ENCODE assay signal across 14 cellular contexts in genomic region chr17:19269102-19269501, GRCh38. TPM values are rescaled to one million over a fixed set of nuclear protein-coding genes. Genes with fewer than 3 reads are reported as not detected.
DNase-seq lines count a peak whose midpoint lies in the region; ATAC-seq, FAIRE-seq and TF ChIP-seq lines count a peak whose summit lies in the region.
"Had no signal": no experiment of that assay in that cellular context is flagged by ENCODE, and none has a peak within 500 bp of the region (broad histone marks: within the 10 kb centered on the region; RNA-seq: fewer than 3 reads in every experiment).

No MANE protein-coding gene starts in this region.

- H3K4me1 ChIP-seq in PC-3 (ENCODE audit: insufficient read depth, low read length) (0 out of 2 replicates have a peak, but pooled peaks cover 10% of the 10 kb centered on the region), gastrocnemius medialis (peaks cover 80 to 83% of the 10 kb centered on the region in 2 donors)

- intact Hi-C loops in PC-3 (cut with micrococcal nuclease), result no loop called here
- intact Hi-C loops in gastrocnemius medialis (cut with DNase I; ENCODE audit: low total_unique reads), result no loop called here

- H3K4me2 ChIP-seq in PC-3 (ENCODE audit: low read length), result no peak overlapping the region

- CTCF ChIA-PET in PC-3 (lab: Charles Lee), result no interaction called here

- POLR2A ChIA-PET in PC-3 (lab: Charles Lee; ENCODE audit: unreplicated experiment), result no interaction called here

- FAIRE-seq in GM12891 (lab: Jason Lieb, UNC), result peak; percentile 74
- FAIRE-seq: GM12892 had no signal

- no peak overlapping the region for H3K9ac ChIP-seq in PC-3 (ENCODE audit: low read length)

- peaks cover 23% of the 10 kb centered on the region; the same call in 1 of the 2 replicates for H4K20me1 ChIP-seq in PC-3 (ENCODE audit: low read length)

- TF ChIP-seq CTCF in PC-3 (conservative IDR thresholded peaks at IDR 0.05; ENCODE audit: low read depth, low read length) (no peak), gastrocnemius medialis (IDR thresholded peaks at IDR 0.05 in 4 of 5, conservative IDR thresholded peaks at IDR 0.05 in 1 of 5) (no peak)

- H3K4me3 ChIP-seq in PC-3 (ENCODE audit: low read length) (no peak overlapping the region), gastrocnemius medialis (no peak overlapping the region)
- H3K4me3 ChIP-seq: testis had no signal

- H3K36me3 ChIP-seq in PC-3 (ENCODE audit: low read depth, low read length) (no peaks in the 10 kb centered on the region; the same call in 1 of the 2 replicates), gastrocnemius medialis (no peaks in the 10 kb centered on the region)

- DNase-seq in GM12891 (ENCODE audit: insufficient read length, low spot score) (no peak), PC-3 (no peak), gastrocnemius medialis (no peak), DMS153 (lab: John Stamatoyannopoulos, UW) (no peak)
- no peak for DNase-seq in activated CD4-positive, CD25-positive, alpha-beta regulatory T cell (lab: John Stamatoyannopoulos, UW)
- DNase-seq: activated effector memory CD4-positive, alpha-beta T cell treated with anti-CD3 and anti-CD28 coated beads, Interleukin-2, amount 50 U/mL, for 16 hours; CD4-positive, CD25-positive, alpha-beta regulatory T cell; effector CD8-positive, alpha-beta T cell; NCI-H226; testis had no signal

- H3K79me2 ChIP-seq in PC-3 (ENCODE audit: low read length), result peaks cover 74% of the 10 kb centered on the region

- no peaks in the 10 kb centered on the region for H3K27me3 ChIP-seq in PC-3 (ENCODE audit: low read length)
- H3K27me3 ChIP-seq in layer of hippocampus (ENCODE audit: control insufficient read depth, insufficient read depth, low read length), result no peaks in the 10 kb centered on the region
- no peaks in the 10 kb centered on the region for H3K27me3 ChIP-seq in gastrocnemius medialis
- H3K27me3 ChIP-seq: testis had no signal

- H3K9me3 ChIP-seq in PC-3 (ENCODE audit: low read length), result no peaks in the 10 kb centered on the region
- H3K9me3 ChIP-seq in gastrocnemius medialis, result no peaks in the 10 kb centered on the region
- H3K9me3 ChIP-seq: testis had no signal

- H3K9me2 ChIP-seq in PC-3 (replicated peaks; ENCODE audit: low read length), result no peaks in the 10 kb centered on the region

- BruUV-seq in PC-3 (replicated peaks; lab: Mats Ljungman, UMichigan), result no TSS peak

- TF ChIP-seq POLR2A in GM12891 (IDR thresholded peaks at IDR 0.05; ENCODE audit: low read depth, low read length), result no peak
- TF ChIP-seq POLR2A in gastrocnemius medialis (IDR thresholded peaks at IDR 0.05), result no peak

- no peaks in the 10 kb centered on the region for H3F3A ChIP-seq in PC-3 (ENCODE audit: low read length, unreplicated experiment)

- H3K27ac ChIP-seq in PC-3 (ENCODE audit: low read length), result no peak overlapping the region
- peak overlapping the region; percentile 72 for H3K27ac ChIP-seq in layer of hippocampus (ENCODE audit: low read depth, low read length)
- peak overlapping the region; percentile 27 to 61 (median 48) for H3K27ac ChIP-seq in gastrocnemius medialis

- ATAC-seq in PC-3 (peak; percentile 80), gastrocnemius medialis (no peak), HG03039 (IDR thresholded peaks at IDR 0.05; ENCODE audit: unreplicated experiment) (no peak), HG03025 (IDR thresholded peaks at IDR 0.05; ENCODE audit: low FRiP score, unreplicated experiment) (no peak)

- H2AFZ ChIP-seq in PC-3 (ENCODE audit: low read length), result no peak overlapping the region

- in situ Hi-C loops in gastrocnemius medialis (cut with MboI; ENCODE audit: low sequenced_read_pairs in 4 of 4), result no loop called here

TF ChIP-seq in GM12891, 5 proteins besides CTCF, POLR2A, EP300 and RAD21:
- TF ChIP-seq PAX5 (IDR thresholded peaks at IDR 0.05; ENCODE audit: insufficient read depth, low read length, severe bottlenecking), result no peak
- no peak for TF ChIP-seq TAF1 (IDR thresholded peaks at IDR 0.05; ENCODE audit: low read depth, low read length)
- no peak for TF ChIP-seq POU2F2 (IDR thresholded peaks at IDR 0.05; ENCODE audit: low read depth, low read length)
- no peak for TF ChIP-seq SPI1 (IDR thresholded peaks at IDR 0.05; ENCODE audit: low read depth, low read length)
- no peak for TF ChIP-seq POLR2AphosphoS5 (IDR thresholded peaks at IDR 0.05; ENCODE audit: low read depth, low read length)

RNA-seq across cellular contexts. Expression of gene EPN2, which starts 31.9 kb away (rescaled TPM):
- 5.9 TPM for polyA plus RNA-seq in GM12891 (2012; ENCODE audit: low read depth, missing spikeins)
- 46.4 and 50.6 TPM in 2 replicates for total RNA-seq in PC-3 (2014; rRNA removed)
- total RNA-seq in gastrocnemius medialis, result 10 to 100 TPM; 18.9 to 31.8 (median 26.2) TPM
